8 cellular contexts compared by ENCODE assay signal in genomic region chr19:2239771-2240770, GRCh38. TPM values are rescaled to one million over a fixed set of nuclear protein-coding genes. Genes with fewer than 3 reads are reported as not detected.
DNase-seq lines count a peak whose midpoint lies in the region; ATAC-seq and TF ChIP-seq lines count a peak whose summit lies in the region.

No MANE protein-coding gene starts in this region.

- no peaks in the 10 kb centered on the region for H3K27me3 Mint-ChIP-seq in nephron progenitor cell (ENCODE audit: low read depth, poor library complexity)

- DNase-seq in GM06990 (ENCODE audit: extremely low read depth, insufficient read length) (no peak), RWPE1 (ENCODE audit: low spot score) (no peak), nephron progenitor cell (peak; percentile 28), G401 (ENCODE audit: low spot score) (no peak), ACHN (no peak)

- 42 to 43% methylated on average over 34 of the region's 34 CpGs for WGBS in ectodermal cell, 2 experiments

- H3K4me1 ChIP-seq in ectodermal cell (ENCODE audit: control insufficient read depth, insufficient read depth, low read length) = peaks cover 31% of the 10 kb centered on the region

- peaks cover 16% of the 10 kb centered on the region for H3K36me3 Mint-ChIP-seq in nephron progenitor cell (ENCODE audit: low read depth)

- TF ChIP-seq CTCF in GM06990 (IDR thresholded peaks at IDR 0.05; ENCODE audit: insufficient read depth, low read length, poor library complexity, severe bottlenecking) (no peak), RWPE1 (conservative IDR thresholded peaks at IDR 0.05; ENCODE audit: low read depth) (no peak), nephron progenitor cell (IDR thresholded peaks at IDR 0.05) (no peak)

- no peaks in the 10 kb centered on the region for H3K9me3 Mint-ChIP-seq in nephron progenitor cell

- H3K27ac ChIP-seq in RWPE1 (peak overlapping the region; percentile 68), ectodermal cell (ENCODE audit: insufficient read depth, low read depth, low read length, poor library complexity, severe bottlenecking) (peak overlapping the region; percentile 73)

- POLR2A ChIA-PET in RWPE1 (lab: Yijun Ruan, JAX; ENCODE audit: low non-redundant PET) = interaction anchor here (0.6 kb wide), 1 partner anchor 92 kb away, joined by 4 read pairs; no protein-coding TSS in a partner anchor

- in situ Hi-C loops in G401 (cut with HindIII; ENCODE audit: low sequenced_read_pairs) = loop anchor here (5.0 kb wide), 1 partner anchor 77 kb away; no protein-coding TSS in a partner anchor
- in situ Hi-C loops in ACHN (cut with HindIII; ENCODE audit: low pct_ligation_motif_present, low pct_unique_long_range_greater_than_20kb, low sequenced_read_pairs) = loop anchor here (25.0 kb wide), 1 partner anchor 172 kb away; no protein-coding TSS in a partner anchor

- no peak for ATAC-seq in HG02840 (IDR thresholded peaks at IDR 0.05; ENCODE audit: low FRiP score, unreplicated experiment)
- ATAC-seq in GM18511 (IDR thresholded peaks at IDR 0.05; ENCODE audit: unreplicated experiment) = no peak

- H3K4me1 Mint-ChIP-seq in nephron progenitor cell = peaks cover 64% of the 10 kb centered on the region

- H3K9me3 ChIP-seq in ectodermal cell (ENCODE audit: control insufficient read depth, low read length) = no peaks in the 10 kb centered on the region

- H3K36me3 ChIP-seq in GM06990 (ENCODE audit: control insufficient read depth, insufficient read depth, low read length) = peaks cover 28% of the 10 kb centered on the region
- peaks cover 18% of the 10 kb centered on the region for H3K36me3 ChIP-seq in ectodermal cell (ENCODE audit: control insufficient read depth, insufficient read depth, low read length)

- peak overlapping the region; percentile 89 for H3K4me3 Mint-ChIP-seq in nephron progenitor cell

- CTCF ChIA-PET in RWPE1 (lab: Yijun Ruan, JAX) = interaction anchor here (0.6 to 1.2 kb wide), 3 partner anchors 21 to 375 kb away, joined by 3 read pairs; no protein-coding TSS in a partner anchor

- peak overlapping the region; percentile 95 for H3K27ac Mint-ChIP-seq in nephron progenitor cell

- H3K4me3 ChIP-seq in GM06990 (replicated peaks; ENCODE audit: low read depth, low read length) = peak overlapping the region; percentile 35
- peak overlapping the region; percentile 33 for H3K4me3 ChIP-seq in ectodermal cell (ENCODE audit: insufficient read depth, low read depth, low read length)

- no peaks in the 10 kb centered on the region for H3K27me3 ChIP-seq in GM06990 (replicated peaks; ENCODE audit: control insufficient read depth, insufficient read depth, low read length)
- no peaks in the 10 kb centered on the region for H3K27me3 ChIP-seq in ectodermal cell (ENCODE audit: control insufficient read depth, insufficient read depth, low read length, poor library complexity, severe bottlenecking)

RNA-seq across cellular contexts. Expression of gene SF3A2, which starts 3.4 kb away (rescaled TPM):
- 126 TPM for polyA plus RNA-seq in ectodermal cell (2013, experiment 1 of 4)
- polyA plus RNA-seq in ectodermal cell (2013, experiment 2 of 4) = 121 TPM
- 127 TPM for polyA plus RNA-seq in ectodermal cell (2013, experiment 3 of 4)
- 127 TPM for polyA plus RNA-seq in ectodermal cell (2013, experiment 4 of 4)
- 21.9 and 33.0 TPM in 2 replicates for total RNA-seq in G401 (2014; rRNA removed; shearing (Covaris generic))

RNA-seq across cellular contexts. Expression of gene PLEKHJ1, which starts 3.9 kb away (rescaled TPM):
- polyA plus RNA-seq in ectodermal cell (2013, experiment 1 of 4) = 97.9 TPM
- polyA plus RNA-seq in ectodermal cell (2013, experiment 2 of 4) = 94.4 TPM
- polyA plus RNA-seq in ectodermal cell (2013, experiment 3 of 4) = 94.8 TPM
- polyA plus RNA-seq in ectodermal cell (2013, experiment 4 of 4) = 99.3 TPM
- total RNA-seq in G401 (2014; rRNA removed; shearing (Covaris generic)) = 172 and 182 TPM in 2 replicates

RNA-seq across cellular contexts. Expression of gene AMH, which starts 9.1 kb away (rescaled TPM):
- 10.0 TPM for polyA plus RNA-seq in ectodermal cell (2013, experiment 1 of 4)
- polyA plus RNA-seq in ectodermal cell (2013, experiment 2 of 4) = 7.4 TPM
- 4.4 TPM for polyA plus RNA-seq in ectodermal cell (2013, experiment 3 of 4)
- polyA plus RNA-seq in ectodermal cell (2013, experiment 4 of 4) = 6.0 TPM
- 2.6 and 4.6 TPM in 2 replicates for total RNA-seq in G401 (2014; rRNA removed; shearing (Covaris generic))

RNA-seq across cellular contexts. Expression of gene JSRP1, which starts 16.1 kb away (rescaled TPM):
- not detected for polyA plus RNA-seq in ectodermal cell (2013, experiment 1 of 4)
- not detected for polyA plus RNA-seq in ectodermal cell (2013, experiment 2 of 4)
- not detected for polyA plus RNA-seq in ectodermal cell (2013, experiment 3 of 4)
- polyA plus RNA-seq in ectodermal cell (2013, experiment 4 of 4) = not detected
- total RNA-seq in G401 (2014; rRNA removed; shearing (Covaris generic)) = 2.5 TPM in 1 of 2 replicates, not detected in the other

RNA-seq across cellular contexts. Expression of gene PEAK3, which starts 41.9 kb away (rescaled TPM):
- not detected for polyA plus RNA-seq in ectodermal cell (2013, experiment 1 of 4)
- not detected for polyA plus RNA-seq in ectodermal cell (2013, experiment 2 of 4)
- not detected for polyA plus RNA-seq in ectodermal cell (2013, experiment 3 of 4)
- not detected for polyA plus RNA-seq in ectodermal cell (2013, experiment 4 of 4)
- total RNA-seq in G401 (2014; rRNA removed; shearing (Covaris generic)) = not detected in 2 replicates
